13 cellular contexts compared by ENCODE assay signal in the genomic region with DNA sequence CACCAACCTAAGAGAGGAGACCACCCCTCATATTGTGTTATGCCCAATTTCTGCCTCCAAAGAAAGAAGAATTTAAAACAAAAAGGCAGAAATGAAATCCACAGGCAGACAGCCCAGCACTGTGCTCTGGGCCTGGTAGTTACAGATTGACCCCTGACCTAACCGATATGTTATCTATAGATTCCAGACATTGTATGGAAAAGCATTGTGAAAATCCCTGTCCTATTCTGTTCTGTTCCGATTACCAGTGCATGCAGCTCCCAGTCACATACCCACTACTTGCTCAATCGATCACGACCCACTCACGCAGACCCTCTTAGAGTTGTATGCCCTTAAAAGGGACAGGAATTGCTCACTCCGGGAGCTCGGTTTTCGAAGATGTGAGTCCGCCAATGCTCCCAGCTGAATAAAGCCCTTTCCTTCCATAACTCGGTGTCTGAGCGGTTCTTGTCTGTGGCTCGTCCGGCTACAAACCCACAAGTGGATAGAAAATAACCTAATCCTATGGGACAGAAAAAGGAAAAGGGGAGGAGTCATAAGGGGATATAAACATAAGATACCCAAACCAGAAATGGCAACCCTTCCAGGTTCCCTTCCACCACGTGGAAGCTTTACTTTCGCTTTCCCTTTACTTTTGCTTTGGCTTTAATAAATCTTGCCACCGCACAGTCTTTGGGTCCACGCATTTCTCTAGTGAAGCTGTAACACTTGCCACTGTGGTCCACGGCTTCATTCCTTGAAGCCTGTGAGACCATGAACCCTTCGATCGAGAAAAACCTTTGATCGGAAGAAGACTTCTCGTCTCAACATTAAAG. TPM values are rescaled to one million over a fixed set of nuclear protein-coding genes. Genes with fewer than 3 reads are reported as not detected.
DNase-seq lines count a peak whose midpoint lies in the region; ATAC-seq and TF ChIP-seq lines count a peak whose summit lies in the region.
"Had no signal": no experiment of that assay in that cellular context is flagged by ENCODE, and none has a peak within 500 bp of the region (broad histone marks: within the 10 kb centered on the region; RNA-seq: fewer than 3 reads in every experiment).

No MANE protein-coding gene starts in this region.

- ATAC-seq in HG03045 (IDR thresholded peaks at IDR 0.05; ENCODE audit: unreplicated experiment): peak; percentile 16
- peak; percentile 45 for ATAC-seq in activated T-helper 17 cell treated with anti-CD3 and anti-CD28 coated beads, Interleukin-2, amount 50 U/mL, for 72 hours (replicated peaks)
- ATAC-seq in right cardiac atrium: no peak
- ATAC-seq: heart right ventricle had no signal

- no peak overlapping the region for H3K9ac ChIP-seq in mammary epithelial cell (ENCODE audit: insufficient read depth, low read length)
- no peak overlapping the region for H3K9ac ChIP-seq in subcutaneous abdominal adipose tissue (ENCODE audit: low read length in 5 of 5)
- H3K9ac ChIP-seq: BLaER1 treated with 17β-estradiol and CSF1 and Interleukin-3, amounts not matched to agents 10 nM and 100 nM had no signal

- TF ChIP-seq CTCF in mammary epithelial cell (conservative IDR thresholded peaks at IDR 0.05 in 1 of 2, IDR thresholded peaks at IDR 0.05 in 1 of 2; ENCODE audit: extremely low read depth in 1 of 2, insufficient read depth in 1 of 2, low read depth in 1 of 2, low read length in 2 of 2) (no peak), MCF 10A (IDR thresholded peaks at IDR 0.05; ENCODE audit: unreplicated experiment) (no peak)

- CTCF ChIA-PET in mammary epithelial cell (lab: Charles Lee; ENCODE audit: low non-redundant PET) (interaction anchor here (0.7 kb wide), 1 partner anchor 20 kb away, joined by 3 read pairs; no protein-coding TSS in a partner anchor), MCF 10A (lab: Yijun Ruan, JAX) (interaction anchor here (0.6 to 1.3 kb wide), 4 partner anchors 9 to 569 kb away, joined by 3 to 8 read pairs (median 4); no protein-coding TSS in a partner anchor)

- no peaks in the 10 kb centered on the region for H3K9me3 Mint-ChIP-seq in MCF 10A (ENCODE audit: unreplicated experiment)
- no peaks in the 10 kb centered on the region for H3K9me3 Mint-ChIP-seq in activated T-helper 17 cell treated with anti-CD3 and anti-CD28 coated beads, Interleukin-2, amount 50 U/mL, for 72 hours

- no peak overlapping the region for H3K4me2 ChIP-seq in mammary epithelial cell (ENCODE audit: insufficient read depth, low read depth, low read length)

- no peaks in the 10 kb centered on the region for H3K36me3 Mint-ChIP-seq in MCF 10A (ENCODE audit: insufficient read depth, unreplicated experiment)
- H3K36me3 Mint-ChIP-seq in activated T-helper 17 cell treated with anti-CD3 and anti-CD28 coated beads, Interleukin-2, amount 50 U/mL, for 72 hours (ENCODE audit: low read depth): no peaks in the 10 kb centered on the region

- no peaks in the 10 kb centered on the region for H3K79me2 ChIP-seq in mammary epithelial cell (ENCODE audit: insufficient read depth, low read length)

- H4K20me1 ChIP-seq in mammary epithelial cell (ENCODE audit: insufficient read depth, low read length): no peaks in the 10 kb centered on the region
- H4K20me1 ChIP-seq: BLaER1 treated with 17β-estradiol and CSF1 and Interleukin-3, amounts not matched to agents 10 nM and 100 nM had no signal

- 91% methylated on average over 19 of the region's 22 CpGs for WGBS in mammary epithelial cell (ENCODE audit: low coverage, missing lambda C conversion rate)
- 90% methylated on average over 22 of the region's 22 CpGs for WGBS in right cardiac atrium

- intact Hi-C loops in mammary epithelial cell (cut with micrococcal nuclease): loop anchor here (10.0 kb wide), 1 partner anchor 494 kb away; no protein-coding TSS in a partner anchor
- intact Hi-C loops in MCF 10A (cut with micrococcal nuclease): no loop called here
- intact Hi-C loops in right cardiac atrium (cut with DNase I): no loop called here

- dilution Hi-C loops in mammary epithelial cell (cut with HindIII; ENCODE audit: low sequenced_read_pairs): no loop called here

- POLR2A ChIA-PET in MCF 10A (lab: Yijun Ruan, JAX): no interaction called here

- no peak overlapping the region for H3K27ac ChIP-seq in mammary epithelial cell (ENCODE audit: insufficient read depth, low read depth, low read length)
- H3K27ac ChIP-seq in subcutaneous abdominal adipose tissue (ENCODE audit: low read depth, low read length): peak overlapping the region; percentile 55
- H3K27ac ChIP-seq in right cardiac atrium (ENCODE audit: low read length): no peak overlapping the region

- H2AFZ ChIP-seq in mammary epithelial cell (ENCODE audit: low read depth, low read length): peak overlapping the region; percentile 11

- H3K4me3 Mint-ChIP-seq in MCF 10A (ENCODE audit: unreplicated experiment): no peak overlapping the region
- peak overlapping the region; percentile 80 for H3K4me3 Mint-ChIP-seq in activated T-helper 17 cell treated with anti-CD3 and anti-CD28 coated beads, Interleukin-2, amount 50 U/mL, for 72 hours

- no peaks in the 10 kb centered on the region for H3K27me3 ChIP-seq in mammary epithelial cell (ENCODE audit: insufficient read depth, low read length)
- no peaks in the 10 kb centered on the region for H3K27me3 ChIP-seq in subcutaneous abdominal adipose tissue (ENCODE audit: control insufficient read depth in 5 of 5, insufficient read depth in 4 of 5, low read length in 5 of 5)
- no peaks in the 10 kb centered on the region for H3K27me3 ChIP-seq in right cardiac atrium (ENCODE audit: control insufficient read depth, insufficient read depth)
- H3K27me3 ChIP-seq: BLaER1 treated with 17β-estradiol and CSF1 and Interleukin-3, amounts not matched to agents 10 nM and 100 nM; heart right ventricle had no signal

- BruUV-seq in mammary epithelial cell (replicated peaks; lab: Mats Ljungman, UMichigan): no TSS peak
- no TSS peak for BruUV-seq in MCF 10A (replicated peaks; lab: Mats Ljungman, UMichigan)

- H3K36me3 ChIP-seq in mammary epithelial cell (ENCODE audit: insufficient read depth, low read length) (no peaks in the 10 kb centered on the region), subcutaneous abdominal adipose tissue (ENCODE audit: control insufficient read depth in 5 of 5, insufficient read depth in 5 of 5, low read length in 5 of 5) (no peaks in the 10 kb centered on the region)
- H3K36me3 ChIP-seq: BLaER1 treated with 17β-estradiol and CSF1 and Interleukin-3, amounts not matched to agents 10 nM and 100 nM; heart right ventricle had no signal

- in situ Hi-C loops in mammary epithelial cell (cut with MboI; ENCODE audit: low sequenced_read_pairs in 2 of 2): no loop called here

- peaks cover 7% of the 10 kb centered on the region for H3K4me1 Mint-ChIP-seq in MCF 10A (ENCODE audit: insufficient read depth, unreplicated experiment)
- peaks cover 22% of the 10 kb centered on the region for H3K4me1 Mint-ChIP-seq in activated T-helper 17 cell treated with anti-CD3 and anti-CD28 coated beads, Interleukin-2, amount 50 U/mL, for 72 hours

- no peak overlapping the region for H3K27ac Mint-ChIP-seq in MCF 10A (ENCODE audit: low read depth, unreplicated experiment)
- H3K27ac Mint-ChIP-seq in activated T-helper 17 cell treated with anti-CD3 and anti-CD28 coated beads, Interleukin-2, amount 50 U/mL, for 72 hours: peak overlapping the region; percentile 96

- peaks cover 10% of the 10 kb centered on the region for H3K4me1 ChIP-seq in mammary epithelial cell (ENCODE audit: insufficient read depth, low read length)
- H3K4me1 ChIP-seq in subcutaneous abdominal adipose tissue (ENCODE audit: control insufficient read depth in 5 of 5, insufficient read depth in 5 of 5, low read length in 5 of 5): peaks cover 0 to 20% (median 13%) of the 10 kb centered on the region in 5 donors
- H3K4me1 ChIP-seq in right cardiac atrium (ENCODE audit: control insufficient read depth, insufficient read depth, low read length): no peaks in the 10 kb centered on the region

- H3K4me3 ChIP-seq in mammary epithelial cell (replicated peaks in 1 of 3; ENCODE audit: insufficient read depth in 1 of 3, low read depth in 2 of 3, low read length in 3 of 3) (no peak overlapping the region), subcutaneous abdominal adipose tissue (ENCODE audit: low read depth in 1 of 5, low read length in 5 of 5) (no peak overlapping the region), right cardiac atrium (ENCODE audit: low read length) (no peak overlapping the region)
- H3K4me3 ChIP-seq: BLaER1 treated with 17β-estradiol and CSF1 and Interleukin-3, amounts not matched to agents 10 nM and 100 nM; heart right ventricle had no signal

- no peaks in the 10 kb centered on the region for H3K27me3 Mint-ChIP-seq in MCF 10A (ENCODE audit: insufficient read depth, unreplicated experiment)
- no peaks in the 10 kb centered on the region for H3K27me3 Mint-ChIP-seq in activated T-helper 17 cell treated with anti-CD3 and anti-CD28 coated beads, Interleukin-2, amount 50 U/mL, for 72 hours

- no peaks in the 10 kb centered on the region for H3K9me3 ChIP-seq in mammary epithelial cell (replicated peaks; ENCODE audit: insufficient read depth, low read length)
- H3K9me3 ChIP-seq in subcutaneous abdominal adipose tissue (ENCODE audit: control insufficient read depth in 5 of 5, low read length in 5 of 5): no peaks in the 10 kb centered on the region
- no peaks in the 10 kb centered on the region for H3K9me3 ChIP-seq in right cardiac atrium (ENCODE audit: control insufficient read depth, low read length)

- DNase-seq in mammary epithelial cell: no peak
- no peak for DNase-seq in MCF 10A (ENCODE audit: unreplicated experiment)
- DNase-seq in right cardiac atrium: no peak
- DNase-seq in activated gamma-delta T cell treated with Interleukin-2 at 50 U/mL for 16 hours: no peak
- no peak for DNase-seq in NCI-H510A treated with DMSO at 0.1 percent for 48 hours (lab: John Stamatoyannopoulos, UW)
- DNase-seq: GOT3; NCI-H2227 treated with DMSO at 0.1 percent for 48 hours; stimulated activated CD4-positive, alpha-beta T cell treated with anti-CD3 and anti-CD28 coated beads, Interleukin-12 subunit alpha, Interleukin-12 subunit beta, amount 100 ng/mL, for 4 hours had no signal

RNA-seq across cellular contexts. Expression of gene CFAP91, which starts 1.7 kb away (rescaled TPM):
- total RNA-seq in mammary epithelial cell (under 1 TPM in 1 of 2 donors, not detected in 1; 0.17 TPM), MCF 10A (2022) (not detected in 2 replicates), right cardiac atrium (1 to 10 TPM in 3 of 4 donors, under 1 TPM in 1; 0.80 to 1.7 (median 1.3) TPM)
- polyA plus RNA-seq in mammary epithelial cell (0.07 TPM), right cardiac atrium (0.50 TPM)
- polyA minus RNA-seq in mammary epithelial cell: not detected
- 1 to 10 TPM in 1 of 2 donors, not detected in 1; 1.6 TPM for total RNA-seq in activated T-helper 17 cell treated with anti-CD3 and anti-CD28 coated beads, Interleukin-2, amount 50 U/mL, for 72 hours

RNA-seq across cellular contexts. Expression of gene COX17, which starts 23.9 kb away (rescaled TPM):
- 10 to 100 TPM; 11.3 to 41.1 TPM for total RNA-seq in mammary epithelial cell
- polyA plus RNA-seq in mammary epithelial cell: 39.9 TPM
- polyA minus RNA-seq in mammary epithelial cell: 3.2 TPM
- 47.9 and 55.4 TPM in 2 replicates for total RNA-seq in MCF 10A (2022)
- total RNA-seq in activated T-helper 17 cell treated with anti-CD3 and anti-CD28 coated beads, Interleukin-2, amount 50 U/mL, for 72 hours: 10 to 100 TPM; 55.7 to 65.4 TPM
- 100 to 1,000 TPM; 108 to 138 (median 132) TPM for total RNA-seq in right cardiac atrium
- polyA plus RNA-seq in right cardiac atrium: 622 TPM

RNA-seq across cellular contexts. Expression of gene POPDC2, which starts 40.7 kb away (rescaled TPM):
- total RNA-seq in mammary epithelial cell (1 to 10 TPM in 1 of 2 donors, under 1 TPM in 1; 0.31 to 1.0 TPM), MCF 10A (2022) (0.91 and 0.93 TPM in 2 replicates), right cardiac atrium (100 to 1,000 TPM; 348 to 827 (median 453) TPM)
- polyA plus RNA-seq in mammary epithelial cell (0.12 TPM), right cardiac atrium (504 TPM)
- polyA minus RNA-seq in mammary epithelial cell: not detected
- 1 to 10 TPM; 4.0 to 4.7 TPM for total RNA-seq in activated T-helper 17 cell treated with anti-CD3 and anti-CD28 coated beads, Interleukin-2, amount 50 U/mL, for 72 hours

Comparison
In these comparisons a context has a peak if more than half of its experiments do, and no peak if none do; other contexts are left out.
1. ATAC-seq: peak in HG03045 (single experiment) and activated T-helper 17 cell treated with anti-CD3 and anti-CD28 coated beads, Interleukin-2, amount 50 U/mL, for 72 hours (single experiment); none in right cardiac atrium (0 of 2).
2. RNA of gene POPDC2, which starts 40.7 kb away (total RNA-seq): 348 to 827 TPM in right cardiac atrium; 4.0 to 4.7 TPM in activated T-helper 17 cell treated with anti-CD3 and anti-CD28 coated beads, Interleukin-2, amount 50 U/mL, for 72 hours, 0.31 to 1.0 TPM in mammary epithelial cell and 0.91 to 0.93 TPM in MCF 10A; every median in the first group is over 10 times any median in the second.